19 cellular contexts compared by ENCODE assay signal in the genomic region with DNA sequence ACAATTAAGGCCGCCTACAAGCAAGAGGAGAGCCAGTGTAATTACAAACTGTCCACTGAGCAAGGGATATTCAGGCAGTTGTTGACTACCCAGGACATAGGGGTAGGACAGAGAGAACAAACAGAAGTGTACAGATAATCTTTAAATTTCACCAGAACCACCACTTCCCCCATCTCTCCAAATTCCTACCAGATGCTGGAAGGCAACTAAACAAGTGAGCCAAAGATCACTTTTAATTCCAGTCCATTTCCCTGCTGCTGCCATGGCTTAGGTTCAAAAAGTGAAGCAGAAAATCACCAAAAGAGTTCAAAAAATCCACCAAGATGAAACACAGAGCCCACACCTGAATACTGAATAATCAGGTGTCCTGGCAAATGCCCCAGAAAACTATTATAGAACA.
DNase-seq lines count a peak whose midpoint lies in the region; ATAC-seq and TF ChIP-seq lines count a peak whose summit lies in the region.
"Had no signal": no experiment of that assay in that cellular context is flagged by ENCODE, and none has a peak within 500 bp of the region (broad histone marks: within the 10 kb centered on the region; RNA-seq: fewer than 3 reads in every experiment).

No MANE protein-coding gene starts in this region.

- no peak overlapping the region for H4K91ac ChIP-seq in mesenchymal stem cell (ENCODE audit: low read length)

- peak overlapping the region; percentile 9 for H3K9ac ChIP-seq in mesenchymal stem cell (ENCODE audit: low read length)
- H3K9ac ChIP-seq in smooth muscle cell (ENCODE audit: low read depth): no peak overlapping the region

- peak overlapping the region in 1 of 2 experiments; percentile 15 for H2BK12ac ChIP-seq in mesenchymal stem cell (ENCODE audit: low read length in 2 of 2)

- intact Hi-C loops in body of pancreas (cut with DNase I): no loop called here

- no peak overlapping the region for H2BK15ac ChIP-seq in mesenchymal stem cell (ENCODE audit: low read depth, poor library complexity, severe bottlenecking)

- H3K27ac ChIP-seq in body of pancreas: peak overlapping the region in 3 of 4 donors; percentile 50 to 82 (median 76)
- peak overlapping the region; percentile 61 for H3K27ac ChIP-seq in mesenchymal stem cell (ENCODE audit: low read length, poor library complexity, severe bottlenecking)
- peak overlapping the region; percentile 79 for H3K27ac ChIP-seq in smooth muscle cell (ENCODE audit: low read depth)
- H3K27ac ChIP-seq: RWPE1, WERI-Rb-1 had no signal

- ATAC-seq in body of pancreas: no peak
- ATAC-seq: activated T-cell treated with anti-CD3 and anti-CD28 coated beads, Interleukin-2, amount 50 U/mL, for 72 hours; stimulated activated naive B cell treated with anti-CD40 and anti-IgM and Interleukin-4, amounts not matched to agents 10 μg/mL and 1 μg/mL and 100 μg/mL, for 72 hours; T-cell had no signal

- peaks cover 86% of the 10 kb centered on the region for H3K79me2 ChIP-seq in smooth muscle cell (ENCODE audit: low read depth)

- DNase-seq in NCI-H1105 (lab: John Stamatoyannopoulos, UW): peak; percentile 47
- DNase-seq in NCI-H1105 treated with DMSO at 0.1 percent for 48 hours (lab: John Stamatoyannopoulos, UW): no peak
- peak in 1 of 4 donors; percentile 7 for DNase-seq in body of pancreas
- DNase-seq in mesenchymal stem cell: no peak
- DNase-seq in smooth muscle cell (lab: John Stamatoyannopoulos, UW; ENCODE audit: unreplicated experiment): no peak
- no peak for DNase-seq in activated CD8-positive, alpha-beta memory T cell treated with anti-CD3 and anti-CD28 coated beads for 24 hours
- DNase-seq in NCI-H2081 (lab: John Stamatoyannopoulos, UW): no peak
- DNase-seq in NCI-H1930 (lab: John Stamatoyannopoulos, UW): no peak
- DNase-seq: 8988T; activated CD4-positive, alpha-beta memory T cell treated with anti-CD3 and anti-CD28 coated beads, Interleukin-2, amount 10 ng/mL, durations not matched to agents 7 days and 5 days; activated T-cell treated with anti-CD3 and anti-CD28 coated beads, Interleukin-2, amount 50 U/mL, for 72 hours; Karpas-422; NCI-H2227 treated with DMSO at 0.1 percent for 48 hours; stimulated activated CD4-positive, alpha-beta T cell treated with anti-CD3 and anti-CD28 coated beads, Interleukin-12 subunit alpha, Interleukin-12 subunit beta, amount 100 ng/mL, for 4 hours; stimulated activated naive B cell treated with anti-CD40 and anti-IgM and Interleukin-4, amounts not matched to agents 10 μg/mL and 1 μg/mL and 100 μg/mL, for 72 hours; T-cell; transverse colon; WERI-Rb-1 had no signal

- H2BK5ac ChIP-seq in mesenchymal stem cell (ENCODE audit: low read depth, low read length, poor library complexity, severe bottlenecking): no peak overlapping the region

- no peak overlapping the region for H2BK120ac ChIP-seq in mesenchymal stem cell (ENCODE audit: low read depth, low read length)

- H2AFZ ChIP-seq in mesenchymal stem cell (ENCODE audit: low read depth, low read length) (no peak overlapping the region), smooth muscle cell (ENCODE audit: low read depth) (no peak overlapping the region)

- peak overlapping the region; percentile 12 for H2AK5ac ChIP-seq in mesenchymal stem cell (ENCODE audit: low read length, severe bottlenecking)

- H3K4me3 ChIP-seq in body of pancreas (no peak overlapping the region), mesenchymal stem cell (ENCODE audit: insufficient read depth in 1 of 2, low read depth in 1 of 2, low read length in 2 of 2) (no peak overlapping the region), smooth muscle cell (no peak overlapping the region)
- H3K4me3 ChIP-seq: transverse colon had no signal

- no peak overlapping the region for H3K23ac ChIP-seq in mesenchymal stem cell (ENCODE audit: low read length in 2 of 2)

- H3K4me2 ChIP-seq in mesenchymal stem cell (ENCODE audit: low read length, poor library complexity, severe bottlenecking) (peak overlapping the region; percentile 36), smooth muscle cell (no peak overlapping the region)

- no peaks in the 10 kb centered on the region for H3K27me3 ChIP-seq in body of pancreas
- H3K27me3 ChIP-seq in mesenchymal stem cell (ENCODE audit: control insufficient read depth in 1 of 2, insufficient read depth in 1 of 2, low read length in 2 of 2): no peaks in the 10 kb centered on the region
- no peaks in the 10 kb centered on the region for H3K27me3 ChIP-seq in smooth muscle cell (ENCODE audit: low read depth)
- H3K27me3 ChIP-seq: transverse colon had no signal

- peaks cover 24% of the 10 kb centered on the region for H4K20me1 ChIP-seq in smooth muscle cell (ENCODE audit: low read depth)

- H3F3A ChIP-seq in smooth muscle cell (ENCODE audit: low read depth): peaks cover 26% of the 10 kb centered on the region

- H3K4ac ChIP-seq in mesenchymal stem cell (ENCODE audit: low read depth in 1 of 2, low read length in 2 of 2): no peak overlapping the region

- 60 to 75% methylated on average over 1 of the region's 1 CpG for WGBS in body of pancreas, 2 donors
- WGBS in mesenchymal stem cell: no CpG with 5 or more reads among the region's 1 CpG
- WGBS in smooth muscle cell (ENCODE audit: low lambda C conversion rate): 84% methylated on average over 1 of the region's 1 CpG

- H3K14ac ChIP-seq in mesenchymal stem cell (ENCODE audit: low read length in 2 of 2): no peak overlapping the region

- TF ChIP-seq CTCF in body of pancreas (IDR thresholded peaks at IDR 0.05) (no peak), smooth muscle cell (IDR thresholded peaks at IDR 0.05; ENCODE audit: borderline replicate concordance, insufficient read depth, poor library complexity, severe bottlenecking) (no peak)

- H3K4me1 ChIP-seq in body of pancreas (peaks cover 48% of the 10 kb centered on the region), mesenchymal stem cell (ENCODE audit: control insufficient read depth, insufficient read depth, low read depth, low read length) (peaks cover 14% of the 10 kb centered on the region), smooth muscle cell (ENCODE audit: low read depth) (peaks cover 39% of the 10 kb centered on the region)

- H3K79me1 ChIP-seq in mesenchymal stem cell (replicated peaks; ENCODE audit: low read length, poor library complexity, severe bottlenecking): peaks cover under 1% of the 10 kb centered on the region

- TF ChIP-seq POLR2A in body of pancreas (IDR thresholded peaks at IDR 0.05): no peak

- no peak overlapping the region for H4K8ac ChIP-seq in mesenchymal stem cell (ENCODE audit: low read length)

- peak overlapping the region in 1 of 2 experiments; percentile 61 for H3K18ac ChIP-seq in mesenchymal stem cell (ENCODE audit: low read depth in 1 of 2, low read length in 2 of 2)

- H3K9me3 ChIP-seq in body of pancreas (no peaks in the 10 kb centered on the region), mesenchymal stem cell (ENCODE audit: control insufficient read depth, low read length) (no peaks in the 10 kb centered on the region), smooth muscle cell (replicated peaks; ENCODE audit: low read depth) (no peaks in the 10 kb centered on the region)
- H3K9me3 ChIP-seq: transverse colon had no signal

- H3K36me3 ChIP-seq in body of pancreas (replicated peaks in 1 of 2; ENCODE audit: insufficient read depth in 1 of 2, low read depth in 2 of 2) (no peaks in the 10 kb centered on the region), mesenchymal stem cell (ENCODE audit: control insufficient read depth in 1 of 2, insufficient read depth in 2 of 2, low read depth in 1 of 2, low read length in 2 of 2) (peaks cover 0 to 47% of the 10 kb centered on the region in 2 experiments), smooth muscle cell (ENCODE audit: low read depth) (no peaks in the 10 kb centered on the region)
- H3K36me3 ChIP-seq: transverse colon, WERI-Rb-1 had no signal
